In genomic region chr17:8221663-8222379, GRCh38 we compare ENCODE assay signal across 1 cellular context.
TF ChIP-seq lines count a peak whose summit lies in the region.

No MANE protein-coding gene starts in this region.

TF ChIP-seq in GM12878, 131 proteins besides CTCF, POLR2A, EP300 and RAD21 (continues in another document):
- TF ChIP-seq ASH2L (IDR thresholded peaks at IDR 0.05; ENCODE audit: borderline replicate concordance, low read depth): no peak
- TF ChIP-seq TARDBP (IDR thresholded peaks at IDR 0.05; ENCODE audit: borderline replicate concordance): peak; percentile 98
- TF ChIP-seq BCL11A (IDR thresholded peaks at IDR 0.05; ENCODE audit: low read depth, low read length): no peak
- TF ChIP-seq, protein P1, sequence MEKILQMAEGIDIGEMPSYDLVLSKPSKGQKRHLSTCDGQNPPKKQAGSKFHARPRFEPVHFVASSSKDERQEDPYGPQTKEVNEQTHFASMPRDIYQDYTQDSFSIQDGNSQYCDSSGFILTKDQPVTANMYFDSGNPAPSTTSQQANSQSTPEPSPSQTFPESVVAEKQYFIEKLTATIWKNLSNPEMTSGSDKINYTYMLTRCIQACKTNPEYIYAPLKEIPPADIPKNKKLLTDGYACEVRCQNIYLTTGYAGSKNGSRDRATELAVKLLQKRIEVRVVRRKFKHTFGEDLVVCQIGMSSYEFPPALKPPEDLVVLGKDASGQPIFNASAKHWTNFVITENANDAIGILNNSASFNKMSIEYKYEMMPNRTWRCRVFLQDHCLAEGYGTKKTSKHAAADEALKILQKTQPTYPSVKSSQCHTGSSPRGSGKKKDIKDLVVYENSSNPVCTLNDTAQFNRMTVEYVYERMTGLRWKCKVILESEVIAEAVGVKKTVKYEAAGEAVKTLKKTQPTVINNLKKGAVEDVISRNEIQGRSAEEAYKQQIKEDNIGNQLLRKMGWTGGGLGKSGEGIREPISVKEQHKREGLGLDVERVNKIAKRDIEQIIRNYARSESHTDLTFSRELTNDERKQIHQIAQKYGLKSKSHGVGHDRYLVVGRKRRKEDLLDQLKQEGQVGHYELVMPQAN (conservative IDR thresholded peaks at IDR 0.05): no peak
- TF ChIP-seq CEBPB (IDR thresholded peaks at IDR 0.05; ENCODE audit: borderline replicate concordance in 1 of 2, low read depth in 2 of 2, low read length in 2 of 2): no peak
- no peak for TF ChIP-seq ZZZ3 (IDR thresholded peaks at IDR 0.05; ENCODE audit: control insufficient read depth, insufficient read length, low read depth)
- TF ChIP-seq ZNF592 (IDR thresholded peaks at IDR 0.05): no peak
- peak; percentile 61; the same call in 1 of the 2 replicates for TF ChIP-seq POLR2AphosphoS5 (IDR thresholded peaks at IDR 0.05; ENCODE audit: low read length)
- TF ChIP-seq SMAD1 (IDR thresholded peaks at IDR 0.05; ENCODE audit: low read depth, partially characterized antibody): no peak
- TF ChIP-seq MTA3 (IDR thresholded peaks at IDR 0.05; ENCODE audit: borderline replicate concordance, low read length): peak; percentile 57; the same call in 1 of the 2 replicates
- TF ChIP-seq TCF3 (IDR thresholded peaks at IDR 0.05; ENCODE audit: borderline replicate concordance, insufficient read depth, low read depth, low read length): 0 out of 2 replicates have a peak, but pooled peaks have one; percentile 5
- TF ChIP-seq, protein P2, sequence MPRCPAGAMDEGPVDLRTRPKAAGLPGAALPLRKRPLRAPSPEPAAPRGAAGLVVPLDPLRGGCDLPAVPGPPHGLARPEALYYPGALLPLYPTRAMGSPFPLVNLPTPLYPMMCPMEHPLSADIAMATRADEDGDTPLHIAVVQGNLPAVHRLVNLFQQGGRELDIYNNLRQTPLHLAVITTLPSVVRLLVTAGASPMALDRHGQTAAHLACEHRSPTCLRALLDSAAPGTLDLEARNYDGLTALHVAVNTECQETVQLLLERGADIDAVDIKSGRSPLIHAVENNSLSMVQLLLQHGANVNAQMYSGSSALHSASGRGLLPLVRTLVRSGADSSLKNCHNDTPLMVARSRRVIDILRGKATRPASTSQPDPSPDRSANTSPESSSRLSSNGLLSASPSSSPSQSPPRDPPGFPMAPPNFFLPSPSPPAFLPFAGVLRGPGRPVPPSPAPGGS (IDR thresholded peaks at IDR 0.05; ENCODE audit: borderline replicate concordance, insufficient read depth, low read depth, low read length, poor library complexity, severe bottlenecking): peak; percentile 3
- no peak for TF ChIP-seq ELK1 (IDR thresholded peaks at IDR 0.05; ENCODE audit: low read depth, low read length)
- TF ChIP-seq IKZF1 (conservative IDR thresholded peaks at IDR 0.05): peak; percentile 88
- no peak for TF ChIP-seq RFX5 (IDR thresholded peaks at IDR 0.05; ENCODE audit: low read depth, low read length)
- no peak for TF ChIP-seq RCOR1 (conservative IDR thresholded peaks at IDR 0.05; ENCODE audit: low read depth, low read length)
- TF ChIP-seq NR2F1 (conservative IDR thresholded peaks at IDR 0.05): peak; percentile 8; the same call in 1 of the 2 replicates
- TF ChIP-seq TCF12 (IDR thresholded peaks at IDR 0.05; ENCODE audit: low read depth, low read length): 0 out of 2 replicates have a peak, but pooled peaks have one; percentile 40
- peak; percentile 46; the same call in 1 of the 2 replicates for TF ChIP-seq EED (IDR thresholded peaks at IDR 0.05; ENCODE audit: low read depth)
- no peak for TF ChIP-seq FOS (IDR thresholded peaks at IDR 0.05; ENCODE audit: borderline replicate concordance, extremely low read depth, insufficient read length)
- peak; percentile 75 for TF ChIP-seq YY1 (IDR thresholded peaks at IDR 0.05; ENCODE audit: low read depth, low read length)
- peak; percentile 19 for TF ChIP-seq NBN (IDR thresholded peaks at IDR 0.05)
- TF ChIP-seq IRF3 (IDR thresholded peaks at IDR 0.05): no peak
- no peak for TF ChIP-seq USF2 (IDR thresholded peaks at IDR 0.05; ENCODE audit: borderline replicate concordance, low read depth, low read length)
- TF ChIP-seq CBFB (IDR thresholded peaks at IDR 0.05; ENCODE audit: low read depth): peak; percentile 56; the same call in 1 of the 2 replicates
- peak in 1 of 2 experiments; percentile 43; a peak in 1 of 4 replicates for TF ChIP-seq BHLHE40 (IDR thresholded peaks at IDR 0.05; ENCODE audit: borderline replicate concordance in 1 of 2, low read depth in 2 of 2, low read length in 1 of 2)
- TF ChIP-seq CREB1 (IDR thresholded peaks at IDR 0.05; ENCODE audit: low read depth): 0 out of 2 replicates have a peak, but pooled peaks have one; percentile 9
- TF ChIP-seq WRNIP1 (IDR thresholded peaks at IDR 0.05; ENCODE audit: borderline replicate concordance, low read depth, low read length): no peak
- TF ChIP-seq, protein P3, sequence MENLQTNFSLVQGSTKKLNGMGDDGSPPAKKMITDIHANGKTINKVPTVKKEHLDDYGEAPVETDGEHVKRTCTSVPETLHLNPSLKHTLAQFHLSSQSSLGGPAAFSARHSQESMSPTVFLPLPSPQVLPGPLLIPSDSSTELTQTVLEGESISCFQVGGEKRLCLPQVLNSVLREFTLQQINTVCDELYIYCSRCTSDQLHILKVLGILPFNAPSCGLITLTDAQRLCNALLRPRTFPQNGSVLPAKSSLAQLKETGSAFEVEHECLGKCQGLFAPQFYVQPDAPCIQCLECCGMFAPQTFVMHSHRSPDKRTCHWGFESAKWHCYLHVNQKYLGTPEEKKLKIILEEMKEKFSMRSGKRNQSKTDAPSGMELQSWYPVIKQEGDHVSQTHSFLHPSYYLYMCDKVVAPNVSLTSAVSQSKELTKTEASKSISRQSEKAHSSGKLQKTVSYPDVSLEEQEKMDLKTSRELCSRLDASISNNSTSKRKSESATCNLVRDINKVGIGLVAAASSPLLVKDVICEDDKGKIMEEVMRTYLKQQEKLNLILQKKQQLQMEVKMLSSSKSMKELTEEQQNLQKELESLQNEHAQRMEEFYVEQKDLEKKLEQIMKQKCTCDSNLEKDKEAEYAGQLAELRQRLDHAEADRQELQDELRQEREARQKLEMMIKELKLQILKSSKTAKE (IDR thresholded peaks at IDR 0.05; ENCODE audit: low read depth, poor library complexity, severe bottlenecking): peak; percentile 69
- TF ChIP-seq ZNF207 (IDR thresholded peaks at IDR 0.05; ENCODE audit: borderline replicate concordance): peak; percentile 17; the same call in 1 of the 2 replicates
- TF ChIP-seq ZNF687 (IDR thresholded peaks at IDR 0.05): peak; percentile 58
- no peak for TF ChIP-seq PAX5 (IDR thresholded peaks at IDR 0.05; ENCODE audit: borderline replicate concordance, low read depth, low read length)
- peak; percentile 5; the same call in 1 of the 3 replicates for TF ChIP-seq POU2F2 (IDR thresholded peaks at IDR 0.05; ENCODE audit: borderline replicate concordance, low read depth, low read length)
- TF ChIP-seq NR2C2 (IDR thresholded peaks at IDR 0.05; ENCODE audit: borderline replicate concordance, control insufficient read depth, insufficient read length, low read depth): no peak
- TF ChIP-seq YBX1 (IDR thresholded peaks at IDR 0.05): no peak
- TF ChIP-seq ZBTB4 (CRISPR knock-in tag; IDR thresholded peaks at IDR 0.05): no peak
- no peak for TF ChIP-seq CHD2 (IDR thresholded peaks at IDR 0.05; ENCODE audit: borderline replicate concordance, low read depth, low read length)
